Comparison of ENCODE assay signal across 1 cellular context in the genomic region with DNA sequence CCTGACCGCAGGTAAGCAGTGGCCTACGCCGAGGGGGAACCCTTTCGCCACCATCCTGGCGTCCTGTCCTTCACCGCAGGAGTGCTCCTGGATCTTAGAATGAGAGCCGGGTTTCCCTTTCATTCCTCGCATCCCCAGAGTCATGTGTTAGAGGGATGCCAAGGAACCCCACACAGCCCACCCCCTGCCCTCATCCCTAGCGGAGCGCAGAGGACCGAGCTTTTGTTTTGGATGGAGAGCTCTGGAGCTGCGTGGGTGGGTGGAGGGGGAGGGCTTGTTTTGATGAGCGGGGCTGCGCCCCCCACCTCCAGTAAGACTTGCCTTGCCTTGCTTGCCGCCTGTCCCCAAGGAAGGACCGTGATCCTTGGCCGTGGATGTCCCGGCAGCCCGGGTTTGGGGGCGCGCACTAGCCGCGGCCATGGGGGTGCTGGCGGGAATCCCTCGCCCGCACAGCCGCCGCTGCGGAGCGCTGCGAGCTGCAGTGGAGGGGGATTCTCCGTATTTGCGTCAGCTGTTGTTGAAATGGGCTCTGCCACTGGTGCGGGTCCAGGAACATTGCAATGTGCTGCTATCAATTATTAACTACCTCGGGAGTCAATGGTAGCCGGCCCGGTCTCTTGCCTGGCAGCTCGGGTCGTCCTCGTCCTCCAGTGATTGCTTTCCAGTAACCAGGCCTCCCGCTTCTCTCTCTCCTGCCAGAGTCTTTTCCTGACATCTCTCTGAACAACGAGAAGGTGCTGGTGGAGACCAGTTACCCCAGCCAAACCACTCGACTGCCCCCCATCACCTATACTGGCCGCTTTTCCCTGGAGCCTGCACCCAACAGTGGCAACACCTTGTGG.
A peak's percentile ranks its signal among the peaks of the same experiment; 100 is the strongest.
TF ChIP-seq lines count a peak whose summit lies in the region.

No MANE protein-coding gene starts in this region.

TF ChIP-seq in K562, 482 proteins besides CTCF, POLR2A, EP300 and RAD21 (continued from another document and continues in another):
- TF ChIP-seq, protein P1, sequence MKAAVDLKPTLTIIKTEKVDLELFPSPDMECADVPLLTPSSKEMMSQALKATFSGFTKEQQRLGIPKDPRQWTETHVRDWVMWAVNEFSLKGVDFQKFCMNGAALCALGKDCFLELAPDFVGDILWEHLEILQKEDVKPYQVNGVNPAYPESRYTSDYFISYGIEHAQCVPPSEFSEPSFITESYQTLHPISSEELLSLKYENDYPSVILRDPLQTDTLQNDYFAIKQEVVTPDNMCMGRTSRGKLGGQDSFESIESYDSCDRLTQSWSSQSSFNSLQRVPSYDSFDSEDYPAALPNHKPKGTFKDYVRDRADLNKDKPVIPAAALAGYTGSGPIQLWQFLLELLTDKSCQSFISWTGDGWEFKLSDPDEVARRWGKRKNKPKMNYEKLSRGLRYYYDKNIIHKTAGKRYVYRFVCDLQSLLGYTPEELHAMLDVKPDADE (conservative IDR thresholded peaks at IDR 0.05; ENCODE audit: control insufficient read depth, low read depth, low read length) = peak; percentile 70
- no peak for TF ChIP-seq KLF6 (CRISPR knock-in tag; IDR thresholded peaks at IDR 0.05; ENCODE audit: borderline replicate concordance)
- TF ChIP-seq ZFP30 (CRISPR knock-in tag; IDR thresholded peaks at IDR 0.05; ENCODE audit: borderline replicate concordance) = no peak
- TF ChIP-seq TAF15 (IDR thresholded peaks at IDR 0.05; ENCODE audit: low read depth, low read length) = no peak; the same call in 1 of the 2 replicates
- TF ChIP-seq, protein P2, sequence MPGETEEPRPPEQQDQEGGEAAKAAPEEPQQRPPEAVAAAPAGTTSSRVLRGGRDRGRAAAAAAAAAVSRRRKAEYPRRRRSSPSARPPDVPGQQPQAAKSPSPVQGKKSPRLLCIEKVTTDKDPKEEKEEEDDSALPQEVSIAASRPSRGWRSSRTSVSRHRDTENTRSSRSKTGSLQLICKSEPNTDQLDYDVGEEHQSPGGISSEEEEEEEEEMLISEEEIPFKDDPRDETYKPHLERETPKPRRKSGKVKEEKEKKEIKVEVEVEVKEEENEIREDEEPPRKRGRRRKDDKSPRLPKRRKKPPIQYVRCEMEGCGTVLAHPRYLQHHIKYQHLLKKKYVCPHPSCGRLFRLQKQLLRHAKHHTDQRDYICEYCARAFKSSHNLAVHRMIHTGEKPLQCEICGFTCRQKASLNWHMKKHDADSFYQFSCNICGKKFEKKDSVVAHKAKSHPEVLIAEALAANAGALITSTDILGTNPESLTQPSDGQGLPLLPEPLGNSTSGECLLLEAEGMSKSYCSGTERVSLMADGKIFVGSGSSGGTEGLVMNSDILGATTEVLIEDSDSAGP (CRISPR knock-in tag; IDR thresholded peaks at IDR 0.05) = no peak
- peak; percentile 23 for TF ChIP-seq TAF1 (IDR thresholded peaks at IDR 0.05; ENCODE audit: control insufficient read depth, extremely low read depth, insufficient read depth, low read length, severe bottlenecking)
- no peak for TF ChIP-seq MEF2D (tag; conservative IDR thresholded peaks at IDR 0.05; ENCODE audit: low read depth)
- no peak for TF ChIP-seq POLR2H (tag; IDR thresholded peaks at IDR 0.05; ENCODE audit: low read depth)
- TF ChIP-seq E2F3 (CRISPR knock-in tag; IDR thresholded peaks at IDR 0.05) = no peak
- TF ChIP-seq ZNF696 (CRISPR knock-in tag; conservative IDR thresholded peaks at IDR 0.05) = no peak
- TF ChIP-seq, protein P3, sequence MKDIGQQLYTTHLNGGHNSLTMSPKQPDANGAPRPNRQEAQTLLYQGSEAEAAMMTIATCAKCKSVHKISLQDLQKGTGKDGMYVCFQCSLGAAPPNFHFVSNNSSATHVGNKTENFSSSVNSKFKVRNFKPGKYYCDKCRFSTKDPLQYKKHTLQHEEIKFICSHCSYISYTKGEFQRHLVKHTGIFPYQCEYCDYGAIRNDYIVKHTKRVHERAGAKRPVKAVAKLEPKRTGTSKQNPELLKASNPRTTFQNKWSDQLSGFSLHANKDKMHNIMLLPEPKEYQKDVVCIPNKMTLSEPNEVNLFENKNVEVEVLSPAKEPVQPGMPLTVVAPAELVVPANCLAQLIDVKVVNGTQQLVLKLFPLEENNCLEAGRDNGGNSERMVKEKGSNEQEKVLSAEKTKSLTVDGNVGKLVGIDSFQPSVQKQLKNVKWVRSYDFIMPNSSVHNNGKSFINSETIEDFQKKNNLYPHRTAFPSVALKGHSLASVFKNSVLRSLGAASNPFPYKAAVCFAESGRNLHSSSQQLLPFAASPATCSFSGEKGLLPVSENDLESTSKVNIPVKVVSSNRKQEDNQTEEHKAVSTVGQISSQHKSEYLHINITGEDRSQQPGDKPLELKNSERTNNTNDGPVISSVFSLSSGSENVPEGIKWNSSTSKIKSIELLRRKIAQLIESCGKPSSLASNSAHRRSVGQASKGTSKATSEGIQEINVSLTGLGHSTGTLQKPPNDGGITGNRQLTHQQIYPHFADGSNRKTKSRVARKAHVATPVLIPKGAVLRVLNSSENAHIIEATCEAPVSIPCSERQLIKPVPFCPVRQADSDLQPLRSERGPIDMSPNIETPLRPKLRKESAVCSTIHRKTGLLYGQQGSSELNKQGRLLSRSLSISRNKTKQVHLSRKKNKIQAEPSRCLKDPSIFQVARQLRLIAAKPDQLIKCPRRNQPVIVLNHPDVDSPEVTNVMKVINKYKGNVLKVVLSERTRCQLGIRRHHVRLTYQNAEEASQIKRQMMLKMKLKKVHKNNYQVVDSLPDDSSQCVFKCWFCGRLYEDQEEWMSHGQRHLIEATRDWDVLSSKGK (CRISPR knock-in tag; IDR thresholded peaks at IDR 0.05) = no peak
- TF ChIP-seq ZNF699 (CRISPR knock-in tag; IDR thresholded peaks at IDR 0.05; ENCODE audit: insufficient replicate concordance) = no peak
- no peak for TF ChIP-seq KDM1A (IDR thresholded peaks at IDR 0.05)
- peak; percentile 62 for TF ChIP-seq RBFOX2 (IDR thresholded peaks at IDR 0.05; ENCODE audit: low read depth, low read length)
- TF ChIP-seq, protein P4, sequence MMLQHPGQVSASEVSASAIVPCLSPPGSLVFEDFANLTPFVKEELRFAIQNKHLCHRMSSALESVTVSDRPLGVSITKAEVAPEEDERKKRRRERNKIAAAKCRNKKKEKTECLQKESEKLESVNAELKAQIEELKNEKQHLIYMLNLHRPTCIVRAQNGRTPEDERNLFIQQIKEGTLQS (IDR thresholded peaks at IDR 0.05) = no peak
- TF ChIP-seq, protein P4 (CRISPR knock-in tag; conservative IDR thresholded peaks at IDR 0.05) = no peak; the same call in 1 of the 2 replicates
- TF ChIP-seq NR2C1 (IDR thresholded peaks at IDR 0.05) = no peak
- TF ChIP-seq NR2C1 (tag; IDR thresholded peaks at IDR 0.05) = no peak
- TF ChIP-seq HNRNPH1 (optimal IDR thresholded peaks at IDR 0.05; ENCODE audit: low read depth, low read length) = peak; percentile 61
- TF ChIP-seq NFXL1 (CRISPR knock-in tag; IDR thresholded peaks at IDR 0.05) = no peak
- TF ChIP-seq, protein P5, sequence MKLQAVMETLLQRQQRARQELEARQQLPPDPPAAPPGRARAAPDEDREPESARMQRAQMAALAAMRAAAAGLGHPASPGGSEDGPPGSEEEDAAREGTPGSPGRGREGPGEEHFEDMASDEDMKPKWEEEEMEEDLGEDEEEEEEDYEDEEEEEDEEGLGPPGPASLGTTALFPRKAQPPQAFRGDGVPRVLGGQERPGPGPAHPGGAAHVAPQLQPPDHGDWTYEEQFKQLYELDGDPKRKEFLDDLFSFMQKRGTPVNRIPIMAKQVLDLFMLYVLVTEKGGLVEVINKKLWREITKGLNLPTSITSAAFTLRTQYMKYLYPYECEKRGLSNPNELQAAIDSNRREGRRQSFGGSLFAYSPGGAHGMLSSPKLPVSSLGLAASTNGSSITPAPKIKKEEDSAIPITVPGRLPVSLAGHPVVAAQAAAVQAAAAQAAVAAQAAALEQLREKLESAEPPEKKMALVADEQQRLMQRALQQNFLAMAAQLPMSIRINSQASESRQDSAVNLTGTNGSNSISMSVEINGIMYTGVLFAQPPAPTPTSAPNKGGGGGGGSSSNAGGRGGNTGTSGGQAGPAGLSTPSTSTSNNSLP (IDR thresholded peaks at IDR 0.05; ENCODE audit: borderline replicate concordance, low read depth, low read length) = no peak
- TF ChIP-seq, protein P6, sequence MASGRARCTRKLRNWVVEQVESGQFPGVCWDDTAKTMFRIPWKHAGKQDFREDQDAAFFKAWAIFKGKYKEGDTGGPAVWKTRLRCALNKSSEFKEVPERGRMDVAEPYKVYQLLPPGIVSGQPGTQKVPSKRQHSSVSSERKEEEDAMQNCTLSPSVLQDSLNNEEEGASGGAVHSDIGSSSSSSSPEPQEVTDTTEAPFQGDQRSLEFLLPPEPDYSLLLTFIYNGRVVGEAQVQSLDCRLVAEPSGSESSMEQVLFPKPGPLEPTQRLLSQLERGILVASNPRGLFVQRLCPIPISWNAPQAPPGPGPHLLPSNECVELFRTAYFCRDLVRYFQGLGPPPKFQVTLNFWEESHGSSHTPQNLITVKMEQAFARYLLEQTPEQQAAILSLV (tag; IDR thresholded peaks at IDR 0.05) = no peak
- TF ChIP-seq, protein P7, sequence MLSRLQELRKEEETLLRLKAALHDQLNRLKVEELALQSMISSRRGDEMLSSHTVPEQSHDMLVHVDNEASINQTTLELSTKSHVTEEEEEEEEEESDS (CRISPR knock-in tag; IDR thresholded peaks at IDR 0.05) = no peak
- TF ChIP-seq, protein P8, sequence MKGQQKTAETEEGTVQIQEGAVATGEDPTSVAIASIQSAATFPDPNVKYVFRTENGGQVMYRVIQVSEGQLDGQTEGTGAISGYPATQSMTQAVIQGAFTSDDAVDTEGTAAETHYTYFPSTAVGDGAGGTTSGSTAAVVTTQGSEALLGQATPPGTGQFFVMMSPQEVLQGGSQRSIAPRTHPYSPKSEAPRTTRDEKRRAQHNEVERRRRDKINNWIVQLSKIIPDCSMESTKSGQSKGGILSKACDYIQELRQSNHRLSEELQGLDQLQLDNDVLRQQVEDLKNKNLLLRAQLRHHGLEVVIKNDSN (CRISPR knock-in tag; IDR thresholded peaks at IDR 0.05) = 0 out of 2 replicates have a peak, but pooled peaks have one; percentile 4
- TF ChIP-seq SMARCE1 (IDR thresholded peaks at IDR 0.05) = no peak
- TF ChIP-seq SREBF2 (CRISPR knock-in tag; IDR thresholded peaks at IDR 0.05) = no peak
- TF ChIP-seq ZNF263 (CRISPR knock-in tag; IDR thresholded peaks at IDR 0.05; ENCODE audit: borderline replicate concordance) = peak; percentile 65
- no peak for TF ChIP-seq ZNF133 (CRISPR knock-in tag; IDR thresholded peaks at IDR 0.05)
- peak; percentile 87; the same call in 1 of the 2 replicates for TF ChIP-seq RBM15 (IDR thresholded peaks at IDR 0.05; ENCODE audit: insufficient read depth, low read length)
- TF ChIP-seq, protein P9, sequence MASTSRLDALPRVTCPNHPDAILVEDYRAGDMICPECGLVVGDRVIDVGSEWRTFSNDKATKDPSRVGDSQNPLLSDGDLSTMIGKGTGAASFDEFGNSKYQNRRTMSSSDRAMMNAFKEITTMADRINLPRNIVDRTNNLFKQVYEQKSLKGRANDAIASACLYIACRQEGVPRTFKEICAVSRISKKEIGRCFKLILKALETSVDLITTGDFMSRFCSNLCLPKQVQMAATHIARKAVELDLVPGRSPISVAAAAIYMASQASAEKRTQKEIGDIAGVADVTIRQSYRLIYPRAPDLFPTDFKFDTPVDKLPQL (IDR thresholded peaks at IDR 0.05; ENCODE audit: extremely low read depth, insufficient read length) = no peak
- peak; percentile 96 for TF ChIP-seq SRSF7 (optimal IDR thresholded peaks at IDR 0.05; ENCODE audit: low read depth, low read length)
- TF ChIP-seq, protein P10, sequence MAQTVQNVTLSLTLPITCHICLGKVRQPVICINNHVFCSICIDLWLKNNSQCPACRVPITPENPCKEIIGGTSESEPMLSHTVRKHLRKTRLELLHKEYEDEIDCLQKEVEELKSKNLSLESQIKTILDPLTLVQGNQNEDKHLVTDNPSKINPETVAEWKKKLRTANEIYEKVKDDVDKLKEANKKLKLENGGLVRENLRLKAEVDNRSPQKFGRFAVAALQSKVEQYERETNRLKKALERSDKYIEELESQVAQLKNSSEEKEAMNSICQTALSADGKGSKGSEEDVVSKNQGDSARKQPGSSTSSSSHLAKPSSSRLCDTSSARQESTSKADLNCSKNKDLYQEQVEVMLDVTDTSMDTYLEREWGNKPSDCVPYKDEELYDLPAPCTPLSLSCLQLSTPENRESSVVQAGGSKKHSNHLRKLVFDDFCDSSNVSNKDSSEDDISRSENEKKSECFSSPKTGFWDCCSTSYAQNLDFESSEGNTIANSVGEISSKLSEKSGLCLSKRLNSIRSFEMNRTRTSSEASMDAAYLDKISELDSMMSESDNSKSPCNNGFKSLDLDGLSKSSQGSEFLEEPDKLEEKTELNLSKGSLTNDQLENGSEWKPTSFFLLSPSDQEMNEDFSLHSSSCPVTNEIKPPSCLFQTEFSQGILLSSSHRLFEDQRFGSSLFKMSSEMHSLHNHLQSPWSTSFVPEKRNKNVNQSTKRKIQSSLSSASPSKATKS (CRISPR knock-in tag; IDR thresholded peaks at IDR 0.05) = no peak
- TF ChIP-seq ZNF23 (CRISPR knock-in tag; IDR thresholded peaks at IDR 0.05) = no peak
- peak; percentile 66 for TF ChIP-seq HNRNPLL (IDR thresholded peaks at IDR 0.05; ENCODE audit: low read depth, low read length, poor library complexity, severe bottlenecking)
- TF ChIP-seq XRCC3 (IDR thresholded peaks at IDR 0.05) = no peak; the same call in 1 of the 2 replicates
- no peak for TF ChIP-seq TEAD2 (tag; IDR thresholded peaks at IDR 0.05)
- no peak for TF ChIP-seq NBN (IDR thresholded peaks at IDR 0.05; ENCODE audit: low read depth)
- no peak for TF ChIP-seq CBFB (CRISPR knock-in tag; IDR thresholded peaks at IDR 0.05)
- TF ChIP-seq SOX6 (IDR thresholded peaks at IDR 0.05) = no peak
- 0 out of 2 replicates have a peak, but pooled peaks have one; percentile 32 for TF ChIP-seq LEF1 (IDR thresholded peaks at IDR 0.05)
- TF ChIP-seq, protein P11, sequence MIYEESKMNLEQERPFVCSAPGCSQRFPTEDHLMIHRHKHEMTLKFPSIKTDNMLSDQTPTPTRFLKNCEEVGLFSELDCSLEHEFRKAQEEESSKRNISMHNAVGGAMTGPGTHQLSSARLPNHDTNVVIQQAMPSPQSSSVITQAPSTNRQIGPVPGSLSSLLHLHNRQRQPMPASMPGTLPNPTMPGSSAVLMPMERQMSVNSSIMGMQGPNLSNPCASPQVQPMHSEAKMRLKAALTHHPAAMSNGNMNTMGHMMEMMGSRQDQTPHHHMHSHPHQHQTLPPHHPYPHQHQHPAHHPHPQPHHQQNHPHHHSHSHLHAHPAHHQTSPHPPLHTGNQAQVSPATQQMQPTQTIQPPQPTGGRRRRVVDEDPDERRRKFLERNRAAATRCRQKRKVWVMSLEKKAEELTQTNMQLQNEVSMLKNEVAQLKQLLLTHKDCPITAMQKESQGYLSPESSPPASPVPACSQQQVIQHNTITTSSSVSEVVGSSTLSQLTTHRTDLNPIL (CRISPR knock-in tag; IDR thresholded peaks at IDR 0.05) = no peak
- TF ChIP-seq ZNF584 (CRISPR knock-in tag; IDR thresholded peaks at IDR 0.05; ENCODE audit: low read depth) = 0 out of 2 replicates have a peak, but pooled peaks have one; percentile 14
- no peak for TF ChIP-seq ARNT (IDR thresholded peaks at IDR 0.05)
- no peak for TF ChIP-seq POU5F1 (IDR thresholded peaks at IDR 0.05; ENCODE audit: borderline replicate concordance, low read depth, low read length, partially characterized antibody)
- TF ChIP-seq CBX2 (IDR thresholded peaks at IDR 0.05; ENCODE audit: insufficient read depth, low read length, poor library complexity, severe bottlenecking) = no peak
- TF ChIP-seq RHOXF2B (CRISPR knock-in tag; conservative IDR thresholded peaks at IDR 0.05) = no peak
- peak; percentile 95 for TF ChIP-seq RBM22 (IDR thresholded peaks at IDR 0.05; ENCODE audit: low read depth, low read length, poor library complexity, severe bottlenecking)
- TF ChIP-seq PHF8 (IDR thresholded peaks at IDR 0.05; ENCODE audit: borderline replicate concordance, low read length) = no peak
- TF ChIP-seq MBD2 (IDR thresholded peaks at IDR 0.05; ENCODE audit: borderline replicate concordance, low read depth) = no peak; the same call in 1 of the 2 replicates
- no peak for TF ChIP-seq TRIM28 (IDR thresholded peaks at IDR 0.05)
